Comparison of ENCODE assay signal across 25 cellular contexts in genomic region chr22:23380230-23380573, GRCh38.
DNase-seq lines count a peak whose midpoint lies in the region; ATAC-seq lines count a peak whose summit lies in the region.
"Had no signal": no experiment of that assay in that cellular context is flagged by ENCODE, and none has a peak within 500 bp of the region (broad histone marks: within the 10 kb centered on the region; RNA-seq: fewer than 3 reads in every experiment).

No MANE protein-coding gene starts in this region.

- H3K27me3 Mint-ChIP-seq in activated CD4-positive, alpha-beta T cell treated with anti-CD3 and anti-CD28 coated beads, Interleukin-2, amount 10 ng/mL, durations not matched to agents 7 days and 5 days, result peaks cover 1% of the 10 kb centered on the region
- H3K27me3 Mint-ChIP-seq: activated CD4-positive, alpha-beta T cell treated with anti-CD3 and anti-CD28 coated beads, Interleukin-2, amount 10 ng/mL, durations not matched to agents 24 days and 14 days had no signal

- ATAC-seq in esophagus mucosa (peak; percentile 8), HG02610 (IDR thresholded peaks at IDR 0.05; ENCODE audit: unreplicated experiment) (no peak)
- ATAC-seq: activated naive CD8-positive, alpha-beta T cell treated with anti-CD3 and anti-CD28 coated beads, Interleukin-2, amount 50 U/mL, for 24 hours; gastrocnemius medialis; right cardiac atrium had no signal

- H3K36me3 Mint-ChIP-seq in activated CD4-positive, alpha-beta T cell treated with anti-CD3 and anti-CD28 coated beads, Interleukin-2, amount 10 ng/mL, durations not matched to agents 7 days and 5 days (ENCODE audit: low read depth), result no peaks in the 10 kb centered on the region
- H3K36me3 Mint-ChIP-seq: IgD-negative memory B cell had no signal

- no peaks in the 10 kb centered on the region for H3K9me3 Mint-ChIP-seq in activated CD4-positive, alpha-beta T cell treated with anti-CD3 and anti-CD28 coated beads, Interleukin-2, amount 10 ng/mL, durations not matched to agents 7 days and 5 days
- H3K9me3 Mint-ChIP-seq: activated CD4-positive, alpha-beta T cell treated with anti-CD3 and anti-CD28 coated beads, Interleukin-2, amount 10 ng/mL, durations not matched to agents 24 days and 14 days; activated naive CD8-positive, alpha-beta T cell treated with anti-CD3 and anti-CD28 coated beads, Interleukin-2, amount 50 U/mL, for 24 hours; activated T-cell treated with anti-CD3 and anti-CD28 coated beads, Interleukin-2, amount 50 U/mL, for 24 hours; central memory CD8-positive, alpha-beta T cell; IgD-negative memory B cell; neural progenitor cell had no signal

- CTCF ChIA-PET in activated CD4-positive, alpha-beta T cell treated with anti-CD3 and anti-CD28 coated beads, Interleukin-2, amount 10 ng/mL, durations not matched to agents 7 days and 5 days (lab: Charles Lee), result no interaction called here

- H3K4me1 Mint-ChIP-seq in activated CD4-positive, alpha-beta T cell treated with anti-CD3 and anti-CD28 coated beads, Interleukin-2, amount 10 ng/mL, durations not matched to agents 7 days and 5 days, result no peaks in the 10 kb centered on the region
- H3K4me1 Mint-ChIP-seq: activated CD4-positive, alpha-beta T cell treated with anti-CD3 and anti-CD28 coated beads, Interleukin-2, amount 10 ng/mL, durations not matched to agents 24 days and 14 days; activated naive CD8-positive, alpha-beta T cell treated with anti-CD3 and anti-CD28 coated beads, Interleukin-2, amount 50 U/mL, for 24 hours; central memory CD8-positive, alpha-beta T cell had no signal

- DNase-seq in NCI-H2029 (lab: John Stamatoyannopoulos, UW), result peak; percentile 8
- no peak for DNase-seq in NCI-H2029 treated with DMSO at 0.1 percent for 48 hours (lab: John Stamatoyannopoulos, UW)
- peak; percentile 83 for DNase-seq in COR-L47 (lab: John Stamatoyannopoulos, UW)
- peak; percentile 34 for DNase-seq in NCI-H2107 (lab: John Stamatoyannopoulos, UW)
- no peak for DNase-seq in T-helper 9 cell
- DNase-seq in activated CD4-positive, alpha-beta T cell treated with anti-CD3 and anti-CD28 coated beads, Interleukin-2, amount 10 ng/mL, durations not matched to agents 7 days and 5 days, result no peak
- DNase-seq: ACHN; activated CD4-positive, alpha-beta T cell treated with anti-CD3 and anti-CD28 coated beads, Interleukin-2, amount 10 ng/mL, durations not matched to agents 24 days and 14 days; activated gamma-delta T cell; activated naive CD8-positive, alpha-beta T cell treated with anti-CD3 and anti-CD28 coated beads, Interleukin-2, amount 50 U/mL, for 24 hours; activated T-cell treated with anti-CD3 and anti-CD28 coated beads, Interleukin-2, amount 50 U/mL, for 24 hours; gastrocnemius medialis; mammary epithelial cell; NCI-H1092; NCI-H226; PC-9; right cardiac atrium; Right ventricle myocardium superior; spleen; WERI-Rb-1 had no signal

- no peak overlapping the region for H3K27ac Mint-ChIP-seq in activated CD4-positive, alpha-beta T cell treated with anti-CD3 and anti-CD28 coated beads, Interleukin-2, amount 10 ng/mL, durations not matched to agents 7 days and 5 days
- H3K27ac Mint-ChIP-seq: activated CD4-positive, alpha-beta T cell treated with anti-CD3 and anti-CD28 coated beads, Interleukin-2, amount 10 ng/mL, durations not matched to agents 24 days and 14 days; activated naive CD8-positive, alpha-beta T cell treated with anti-CD3 and anti-CD28 coated beads, Interleukin-2, amount 50 U/mL, for 24 hours; IgD-negative memory B cell had no signal

- POLR2A ChIA-PET in activated CD4-positive, alpha-beta T cell treated with anti-CD3 and anti-CD28 coated beads, Interleukin-2, amount 10 ng/mL, durations not matched to agents 7 days and 5 days (lab: Charles Lee), result no interaction called here

- H3K4me3 Mint-ChIP-seq in activated CD4-positive, alpha-beta T cell treated with anti-CD3 and anti-CD28 coated beads, Interleukin-2, amount 10 ng/mL, durations not matched to agents 7 days and 5 days, result no peak overlapping the region
- H3K4me3 Mint-ChIP-seq: activated CD4-positive, alpha-beta T cell treated with anti-CD3 and anti-CD28 coated beads, Interleukin-2, amount 10 ng/mL, durations not matched to agents 24 days and 14 days; activated naive CD8-positive, alpha-beta T cell treated with anti-CD3 and anti-CD28 coated beads, Interleukin-2, amount 50 U/mL, for 24 hours; activated T-cell treated with anti-CD3 and anti-CD28 coated beads, Interleukin-2, amount 50 U/mL, for 24 hours; central memory CD8-positive, alpha-beta T cell; IgD-negative memory B cell had no signal

Comparison
In these comparisons a context has a peak if more than half of its experiments do, and no peak if none do; other contexts are left out.
1. DNase-seq: peak in NCI-H2029 (single experiment), COR-L47 (single experiment) and NCI-H2107 (single experiment); none in NCI-H2029 treated with DMSO at 0.1 percent for 48 hours (single experiment), T-helper 9 cell (single experiment) and activated CD4-positive, alpha-beta T cell treated with anti-CD3 and anti-CD28 coated beads, Interleukin-2, amount 10 ng/mL, durations not matched to agents 7 days and 5 days (single experiment).